19 cellular contexts compared by ENCODE assay signal in genomic region chr12:93805736-93806141, GRCh38.
DNase-seq lines count a peak whose midpoint lies in the region; ATAC-seq and TF ChIP-seq lines count a peak whose summit lies in the region.
"Had no signal": no experiment of that assay in that cellular context is flagged by ENCODE, and none has a peak within 500 bp of the region (broad histone marks: within the 10 kb centered on the region; RNA-seq: fewer than 3 reads in every experiment).

No MANE protein-coding gene starts in this region.

- no peak overlapping the region for H3K9ac ChIP-seq in mesendoderm (ENCODE audit: low read length)
- H3K9ac ChIP-seq: neural progenitor cell had no signal

- H3K9me3 ChIP-seq in stomach, result no peaks in the 10 kb centered on the region
- H3K9me3 ChIP-seq: MG63, Peyer's patch, thoracic aorta had no signal

- TF ChIP-seq CTCF in stomach (IDR thresholded peaks at IDR 0.05), result no peak

- no peak for ATAC-seq in HG02840 (IDR thresholded peaks at IDR 0.05; ENCODE audit: low FRiP score, unreplicated experiment)
- ATAC-seq: activated CD8-positive, alpha-beta T cell treated with anti-CD3 and anti-CD28 coated beads for 36 hours; activated naive CD8-positive, alpha-beta T cell treated with anti-CD3 and anti-CD28 coated beads, Interleukin-2, amount 50 U/mL, for 24 hours; effector memory CD8-positive, alpha-beta T cell had no signal

- H3K4me3 ChIP-seq in mesendoderm (ENCODE audit: low read length), result no peak overlapping the region
- no peak overlapping the region for H3K4me3 ChIP-seq in stomach
- H3K4me3 ChIP-seq: lung, MG63, neural progenitor cell, Peyer's patch, thoracic aorta had no signal

- H3K56ac ChIP-seq in mesendoderm (ENCODE audit: low read length), result no peak overlapping the region

- H3K36me3 ChIP-seq in mesendoderm (ENCODE audit: control insufficient read depth, insufficient read depth, low read length), result no peaks in the 10 kb centered on the region
- no peaks in the 10 kb centered on the region for H3K36me3 ChIP-seq in stomach
- H3K36me3 ChIP-seq: MG63, neural progenitor cell, Peyer's patch, thoracic aorta, WERI-Rb-1 had no signal

- no peak overlapping the region for H2AK5ac ChIP-seq in mesendoderm (ENCODE audit: low read length)

- no peak overlapping the region for H4K8ac ChIP-seq in mesendoderm (ENCODE audit: low read depth, low read length)

- H2BK5ac ChIP-seq in mesendoderm (ENCODE audit: low read length), result no peak overlapping the region

- H3K27ac ChIP-seq in mesendoderm (ENCODE audit: low read depth, low read length) (no peak overlapping the region), stomach (peak overlapping the region in 3 of 5 donors; percentile 62 to 93 (median 65))
- H3K27ac ChIP-seq: neural progenitor cell, Peyer's patch, thoracic aorta, WERI-Rb-1 had no signal

- intact Hi-C loops in stomach (cut with DNase I; ENCODE audit: low total_unique reads), result no loop called here

- H3K18ac ChIP-seq in mesendoderm (ENCODE audit: low read length), result no peak overlapping the region

- H3K4me2 ChIP-seq in mesendoderm (ENCODE audit: low read length), result no peak overlapping the region
- H3K4me2 ChIP-seq: neural progenitor cell had no signal

- H3K23ac ChIP-seq in mesendoderm (ENCODE audit: low read length), result no peak overlapping the region

- DNase-seq in M059J (ENCODE audit: low read depth) (peak; percentile 50), astrocyte of the hippocampus (ENCODE audit: low read depth, low spot score) (peak; percentile 65), mesendoderm (peak; percentile 39), stomach (no peak), NCI-H226 (no peak), COLO829 (ENCODE audit: low spot score) (no peak)
- DNase-seq: activated CD8-positive, alpha-beta T cell treated with anti-CD3 and anti-CD28 coated beads for 36 hours; activated naive CD8-positive, alpha-beta T cell treated with anti-CD3 and anti-CD28 coated beads, Interleukin-2, amount 50 U/mL, for 24 hours; effector memory CD8-positive, alpha-beta T cell; MG63; NCI-H2107; Peyer's patch; stimulated activated CD4-positive, alpha-beta T cell treated with anti-CD3 and anti-CD28 coated beads, Interleukin-4, amount 100 ng/mL, for 24 hours; stimulated activated CD8-positive, alpha-beta memory T cell treated with anti-CD3 and anti-CD28 coated beads, Interleukin-4, amount 100 ng/mL, for 48 hours; WERI-Rb-1 had no signal

- WGBS in mesendoderm (ENCODE audit: extremely low coverage, insufficient coverage, low lambda C conversion rate), result no CpG with 5 or more reads among the region's 4 CpGs
- 71 to 93% (median 85%) methylated on average over 4 of the region's 4 CpGs for WGBS in stomach, 5 donors

- no peaks in the 10 kb centered on the region for H3K79me1 ChIP-seq in mesendoderm (ENCODE audit: low read length)

- no peak overlapping the region for H4K5ac ChIP-seq in mesendoderm (ENCODE audit: low read length)

- H2BK15ac ChIP-seq in mesendoderm (replicated peaks; ENCODE audit: low read depth), result no peak overlapping the region

- TF ChIP-seq POLR2A in stomach (IDR thresholded peaks at IDR 0.05), result no peak

- no peaks in the 10 kb centered on the region for H3K4me1 ChIP-seq in mesendoderm (ENCODE audit: control insufficient read depth, low read depth, low read length)
- H3K4me1 ChIP-seq in stomach, result peaks cover 0 to 44% (median 8%) of the 10 kb centered on the region in 4 donors

- no peak overlapping the region for H3K4ac ChIP-seq in mesendoderm (ENCODE audit: low read depth, low read length)

- no peaks in the 10 kb centered on the region for H3K79me2 ChIP-seq in mesendoderm (ENCODE audit: control insufficient read depth, insufficient read depth, low read length)

- H2BK120ac ChIP-seq in mesendoderm (ENCODE audit: low read depth, low read length), result no peak overlapping the region

- H3K27me3 ChIP-seq in mesendoderm (ENCODE audit: insufficient read depth, low read length, poor library complexity) (no peaks in the 10 kb centered on the region), stomach (no peaks in the 10 kb centered on the region)
- H3K27me3 ChIP-seq: MG63, neural progenitor cell, Peyer's patch had no signal

- TF ChIP-seq EP300 in stomach (IDR thresholded peaks at IDR 0.05), result peak; percentile 95

Comparison
In these comparisons a context has a peak if more than half of its experiments do, and no peak if none do; other contexts are left out.
1. DNase-seq: peak in M059J (single experiment), astrocyte of the hippocampus (single experiment) and mesendoderm (single experiment); none in stomach (single experiment), NCI-H226 (single experiment) and COLO829 (single experiment).